Comparison of ENCODE assay signal across 1 cellular context in the genomic region with DNA sequence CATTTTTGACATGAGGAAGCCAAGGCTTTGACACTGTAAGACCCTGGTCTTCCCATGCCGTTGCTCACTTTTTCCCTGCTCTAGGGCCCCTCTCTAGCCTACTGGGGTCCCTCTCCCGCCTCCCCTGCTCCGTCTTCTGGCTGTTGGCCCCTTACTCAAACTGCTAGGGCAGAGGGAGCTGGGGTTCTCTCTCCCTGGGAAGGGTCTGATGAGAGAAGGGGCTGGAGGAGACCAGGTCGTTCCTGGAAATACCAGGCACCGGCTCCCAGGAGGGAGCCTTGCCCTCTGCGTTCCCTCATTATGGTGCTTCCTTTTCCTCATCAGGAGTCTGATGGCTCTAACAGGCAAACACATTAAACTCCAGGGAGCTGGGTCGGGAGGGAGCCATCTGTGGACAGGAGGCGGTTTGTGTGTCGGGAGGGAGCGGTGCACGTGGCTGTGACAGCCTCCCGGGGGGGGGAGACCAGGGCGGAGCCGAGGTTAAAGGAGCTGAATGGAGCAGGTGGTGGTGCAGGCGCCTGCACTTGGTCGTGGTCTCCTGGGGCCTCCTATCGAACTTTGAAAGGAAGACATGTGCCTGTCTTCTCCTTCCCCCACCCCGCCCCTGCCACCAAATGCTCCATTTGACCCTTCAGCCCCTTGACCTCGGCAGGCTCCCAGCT.
TF ChIP-seq lines count a peak whose summit lies in the region.

No MANE protein-coding gene starts in this region.

TF ChIP-seq in K562, 482 proteins besides CTCF, POLR2A, EP300 and RAD21 (continued from another document):
- TF ChIP-seq, protein P1, sequence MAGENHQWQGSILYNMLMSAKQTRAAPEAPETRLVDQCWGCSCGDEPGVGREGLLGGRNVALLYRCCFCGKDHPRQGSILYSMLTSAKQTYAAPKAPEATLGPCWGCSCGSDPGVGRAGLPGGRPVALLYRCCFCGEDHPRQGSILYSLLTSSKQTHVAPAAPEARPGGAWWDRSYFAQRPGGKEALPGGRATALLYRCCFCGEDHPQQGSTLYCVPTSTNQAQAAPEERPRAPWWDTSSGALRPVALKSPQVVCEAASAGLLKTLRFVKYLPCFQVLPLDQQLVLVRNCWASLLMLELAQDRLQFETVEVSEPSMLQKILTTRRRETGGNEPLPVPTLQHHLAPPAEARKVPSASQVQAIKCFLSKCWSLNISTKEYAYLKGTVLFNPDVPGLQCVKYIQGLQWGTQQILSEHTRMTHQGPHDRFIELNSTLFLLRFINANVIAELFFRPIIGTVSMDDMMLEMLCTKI (IDR thresholded peaks at IDR 0.05; ENCODE audit: partially characterized antibody): no peak
- TF ChIP-seq ATF2 (CRISPR knock-in tag; IDR thresholded peaks at IDR 0.05) (no peak), CREB3 (tag; conservative IDR thresholded peaks at IDR 0.05; ENCODE audit: low read depth) (no peak)
- TF ChIP-seq, protein P2, sequence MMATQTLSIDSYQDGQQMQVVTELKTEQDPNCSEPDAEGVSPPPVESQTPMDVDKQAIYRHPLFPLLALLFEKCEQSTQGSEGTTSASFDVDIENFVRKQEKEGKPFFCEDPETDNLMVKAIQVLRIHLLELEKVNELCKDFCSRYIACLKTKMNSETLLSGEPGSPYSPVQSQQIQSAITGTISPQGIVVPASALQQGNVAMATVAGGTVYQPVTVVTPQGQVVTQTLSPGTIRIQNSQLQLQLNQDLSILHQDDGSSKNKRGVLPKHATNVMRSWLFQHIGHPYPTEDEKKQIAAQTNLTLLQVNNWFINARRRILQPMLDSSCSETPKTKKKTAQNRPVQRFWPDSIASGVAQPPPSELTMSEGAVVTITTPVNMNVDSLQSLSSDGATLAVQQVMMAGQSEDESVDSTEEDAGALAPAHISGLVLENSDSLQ (IDR thresholded peaks at IDR 0.05): no peak
